16 cellular contexts compared by ENCODE assay signal in genomic region chr7:35652124-35652523, GRCh38. TPM values are rescaled to one million over a fixed set of nuclear protein-coding genes. Genes with fewer than 3 reads are reported as not detected.
A peak's percentile ranks its signal among the peaks of the same experiment; 100 is the strongest.
DNase-seq lines count a peak whose midpoint lies in the region; ATAC-seq and TF ChIP-seq lines count a peak whose summit lies in the region.
"Had no signal": no experiment of that assay in that cellular context is flagged by ENCODE, and none has a peak within 500 bp of the region (broad histone marks: within the 10 kb centered on the region; RNA-seq: fewer than 3 reads in every experiment).

No MANE protein-coding gene starts in this region.

- 94 to 98% methylated on average over 5 of the region's 5 CpGs for WGBS in thyroid gland, 2 donors

- peak in 1 of 10 experiments; percentile 7 for DNase-seq in CD4-positive, alpha-beta T cell
- peak; percentile 27 for DNase-seq in GM12865 (ENCODE audit: low read depth)
- DNase-seq in activated CD8-positive, alpha-beta T cell treated with anti-CD3 and anti-CD28 coated beads for 36 hours = peak; percentile 44
- DNase-seq in memory B cell (ENCODE audit: low spot score in 2 of 2) = no peak
- no peak for DNase-seq in thyroid gland
- DNase-seq in omental fat pad (ENCODE audit: low spot score) = no peak
- DNase-seq: activated CD4-positive, CD25-positive, alpha-beta regulatory T cell treated with anti-CD3 and anti-CD28 coated beads, Interleukin-2, amount 50 U/mL, for 72 hours; DMS53; GM23248; hippocampal formation; NCI-H1694; NCI-H446 treated with DMSO at 0.1 percent for 48 hours; SHP77 treated with DMSO at 0.1 percent for 48 hours had no signal

- no peaks in the 10 kb centered on the region for H3K27me3 ChIP-seq in CD4-positive, alpha-beta T cell (ENCODE audit: control insufficient read depth, insufficient read depth, low read length)
- H3K27me3 ChIP-seq in thyroid gland = no peaks in the 10 kb centered on the region
- H3K27me3 ChIP-seq: cardiac muscle cell, suprapubic skin had no signal

- CTCF ChIA-PET in CD4-positive, alpha-beta T cell (lab: Charles Lee) = no interaction called here
- CTCF ChIA-PET in activated CD8-positive, alpha-beta T cell treated with anti-CD3 and anti-CD28 coated beads for 36 hours (lab: Charles Lee) = no interaction called here

- POLR2A ChIA-PET in CD4-positive, alpha-beta T cell (lab: Charles Lee) = no interaction called here
- POLR2A ChIA-PET in activated CD8-positive, alpha-beta T cell treated with anti-CD3 and anti-CD28 coated beads for 36 hours (lab: Charles Lee) = no interaction called here

- H3K4me1 ChIP-seq in thyroid gland = peaks cover 5 to 12% of the 10 kb centered on the region in 2 donors
- H3K4me1 ChIP-seq: suprapubic skin had no signal

- H3K4me3 ChIP-seq in GM12865 (ENCODE audit: low read depth, low read length) (no peak overlapping the region), thyroid gland (replicated peaks in 1 of 3) (no peak overlapping the region)
- H3K4me3 ChIP-seq: cardiac muscle cell, GM23248, suprapubic skin had no signal

- no peak for TF ChIP-seq POLR2A in thyroid gland (IDR thresholded peaks at IDR 0.05)

- TF ChIP-seq CTCF in CD4-positive, alpha-beta T cell (IDR thresholded peaks at IDR 0.05) = no peak
- no peak for TF ChIP-seq CTCF in GM12865 (IDR thresholded peaks at IDR 0.05; ENCODE audit: insufficient read depth, low read depth, low read length, missing control alignments)
- no peak for TF ChIP-seq CTCF in activated CD8-positive, alpha-beta T cell treated with anti-CD3 and anti-CD28 coated beads for 36 hours (IDR thresholded peaks at IDR 0.05)
- TF ChIP-seq CTCF in thyroid gland (IDR thresholded peaks at IDR 0.05) = no peak
- no peak for TF ChIP-seq CTCF in omental fat pad (IDR thresholded peaks at IDR 0.05)

- peak overlapping the region; percentile 7 for H3K4me3 Mint-ChIP-seq in CD4-positive, alpha-beta T cell
- peak overlapping the region; percentile 10 for H3K4me3 Mint-ChIP-seq in activated CD8-positive, alpha-beta T cell treated with anti-CD3 and anti-CD28 coated beads for 36 hours
- peak overlapping the region; percentile 28 for H3K4me3 Mint-ChIP-seq in memory B cell

- no peaks in the 10 kb centered on the region for H3K27me3 Mint-ChIP-seq in CD4-positive, alpha-beta T cell
- no peaks in the 10 kb centered on the region for H3K27me3 Mint-ChIP-seq in activated CD8-positive, alpha-beta T cell treated with anti-CD3 and anti-CD28 coated beads for 36 hours
- H3K27me3 Mint-ChIP-seq in memory B cell = no peaks in the 10 kb centered on the region

- no peak overlapping the region for H3K27ac ChIP-seq in CD4-positive, alpha-beta T cell (ENCODE audit: low read depth, low read length)
- H3K27ac ChIP-seq in thyroid gland = no peak overlapping the region
- H3K27ac ChIP-seq: cardiac muscle cell, GM23248, suprapubic skin had no signal

- peaks cover 88% of the 10 kb centered on the region for H3K36me3 Mint-ChIP-seq in CD4-positive, alpha-beta T cell (ENCODE audit: low read depth)
- H3K36me3 Mint-ChIP-seq in activated CD8-positive, alpha-beta T cell treated with anti-CD3 and anti-CD28 coated beads for 36 hours (ENCODE audit: low read depth) = peaks cover 41% of the 10 kb centered on the region
- H3K36me3 Mint-ChIP-seq in memory B cell = peaks cover 55% of the 10 kb centered on the region

- H3K36me3 ChIP-seq in thyroid gland = no peaks in the 10 kb centered on the region
- H3K36me3 ChIP-seq: cardiac muscle cell had no signal

- ATAC-seq in CD4-positive, alpha-beta T cell (ENCODE audit: poor library complexity) = no peak
- ATAC-seq in activated CD8-positive, alpha-beta T cell treated with anti-CD3 and anti-CD28 coated beads for 36 hours = peak; percentile 73
- peak; percentile 31 for ATAC-seq in memory B cell (ENCODE audit: low read depth)
- no peak for ATAC-seq in GM21529 (IDR thresholded peaks at IDR 0.05; ENCODE audit: unreplicated experiment)
- no peak for ATAC-seq in omental fat pad (ENCODE audit: low FRiP score)

- H3K27ac Mint-ChIP-seq in CD4-positive, alpha-beta T cell = no peak overlapping the region
- peak overlapping the region; percentile 81 for H3K27ac Mint-ChIP-seq in activated CD8-positive, alpha-beta T cell treated with anti-CD3 and anti-CD28 coated beads for 36 hours
- peak overlapping the region; percentile 82 for H3K27ac Mint-ChIP-seq in memory B cell

- H3K4me1 Mint-ChIP-seq in CD4-positive, alpha-beta T cell (ENCODE audit: low read depth) = peaks cover 84% of the 10 kb centered on the region
- peaks cover 69% of the 10 kb centered on the region for H3K4me1 Mint-ChIP-seq in activated CD8-positive, alpha-beta T cell treated with anti-CD3 and anti-CD28 coated beads for 36 hours (ENCODE audit: low read depth)
- peaks cover 48% of the 10 kb centered on the region for H3K4me1 Mint-ChIP-seq in memory B cell

- H3K9me3 ChIP-seq in CD4-positive, alpha-beta T cell (ENCODE audit: control insufficient read depth, low read length) = peaks cover 4% of the 10 kb centered on the region
- no peaks in the 10 kb centered on the region for H3K9me3 ChIP-seq in thyroid gland
- H3K9me3 ChIP-seq: suprapubic skin had no signal

- peaks cover 10% of the 10 kb centered on the region for H3K9me3 Mint-ChIP-seq in CD4-positive, alpha-beta T cell
- H3K9me3 Mint-ChIP-seq in activated CD8-positive, alpha-beta T cell treated with anti-CD3 and anti-CD28 coated beads for 36 hours = peaks cover 17% of the 10 kb centered on the region
- H3K9me3 Mint-ChIP-seq in memory B cell = peaks cover 14% of the 10 kb centered on the region

- intact Hi-C loops in CD4-positive, alpha-beta T cell (cut with DNase I, micrococcal nuclease) = no loop called here
- intact Hi-C loops in activated CD8-positive, alpha-beta T cell treated with anti-CD3 and anti-CD28 coated beads for 36 hours (cut with micrococcal nuclease) = no loop called here
- intact Hi-C loops in thyroid gland (cut with DNase I) = no loop called here

RNA-seq across cellular contexts. Expression of gene HERPUD2, which starts 42.8 kb away (rescaled TPM):
- 100 to 1,000 TPM; 113 to 127 TPM for total RNA-seq in CD4-positive, alpha-beta T cell
- 10 to 100 TPM; 24.9 to 25.0 TPM for total RNA-seq in activated CD8-positive, alpha-beta T cell treated with anti-CD3 and anti-CD28 coated beads for 36 hours
- total RNA-seq in thyroid gland (10 to 100 TPM; 27.0 to 35.9 (median 29.9) TPM), omental fat pad (10 to 100 TPM; 27.0 to 42.6 (median 35.8) TPM)

Comparison
In these comparisons a context has a peak if more than half of its experiments do, and no peak if none do; other contexts are left out.
1. ATAC-seq: peak in activated CD8-positive, alpha-beta T cell treated with anti-CD3 and anti-CD28 coated beads for 36 hours (single experiment) and memory B cell (single experiment); none in CD4-positive, alpha-beta T cell (single experiment), GM21529 (single experiment) and omental fat pad (single experiment).
2. DNase-seq: peak in GM12865 (single experiment) and activated CD8-positive, alpha-beta T cell treated with anti-CD3 and anti-CD28 coated beads for 36 hours (single experiment); none in memory B cell (0 of 2), thyroid gland (0 of 2) and omental fat pad (single experiment).
3. Peak in every context shown above with its lines, with median percentiles within 50 percentile points of each other: H3K4me3 Mint-ChIP-seq.